23 cellular contexts compared by ENCODE assay signal in the genomic region with DNA sequence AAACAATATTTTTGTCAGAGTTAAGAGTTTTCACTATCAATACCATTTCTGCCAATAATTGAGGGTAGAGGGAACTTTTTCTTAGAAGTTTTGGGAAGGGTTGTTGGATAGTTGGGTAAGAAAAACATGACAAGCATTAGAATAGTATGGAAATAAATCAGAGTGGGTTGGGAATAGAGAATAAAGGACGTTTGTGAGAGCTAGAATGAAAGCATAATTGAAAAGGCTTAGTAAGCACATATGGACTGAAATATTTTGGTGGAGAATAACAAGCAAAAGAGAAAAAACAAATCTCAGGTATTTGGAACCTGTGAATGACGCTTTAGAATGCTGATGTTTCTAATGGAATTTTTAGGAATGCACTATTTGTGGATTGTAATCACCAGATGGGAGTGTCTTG.
A peak's percentile ranks its signal among the peaks of the same experiment; 100 is the strongest.
DNase-seq lines count a peak whose midpoint lies in the region; ATAC-seq, FAIRE-seq and TF ChIP-seq lines count a peak whose summit lies in the region.
"Had no signal": no experiment of that assay in that cellular context is flagged by ENCODE, and none has a peak within 500 bp of the region (broad histone marks: within the 10 kb centered on the region; RNA-seq: fewer than 3 reads in every experiment).

No MANE protein-coding gene starts in this region.

- no peak for DNase-seq in caudate nucleus (lab: John Stamatoyannopoulos, UW)
- no peak for DNase-seq in frontal cortex (ENCODE audit: low spot score in 2 of 2)
- peak; percentile 37 for DNase-seq in midbrain (lab: John Stamatoyannopoulos, UW)
- DNase-seq in superior temporal gyrus (ENCODE audit: extremely low spot score), result peak; percentile 68
- no peak for DNase-seq in heart right ventricle
- DNase-seq in NCI-H446 (lab: John Stamatoyannopoulos, UW), result no peak
- no peak for DNase-seq in NCI-H1048 (lab: John Stamatoyannopoulos, UW)
- DNase-seq: 8988T; ACHN; AML-193; BE2C; CD4-positive, alpha-beta T cell; CD8-positive, alpha-beta memory T cell; DMS53; DMS79 treated with DMSO at 0.1 percent for 48 hours; GF-D8; GOT3 had no signal

- no peaks in the 10 kb centered on the region for H3K36me3 ChIP-seq in heart right ventricle
- H3K36me3 ChIP-seq: BE2C; BLaER1 treated with 17β-estradiol and CSF1 and Interleukin-3, amounts not matched to agents 10 nM and 100 nM; HAP-1 had no signal

- no peak for TF ChIP-seq CTCF in heart right ventricle (IDR thresholded peaks at IDR 0.05)

- no peak overlapping the region for H3K4me3 ChIP-seq in heart right ventricle
- H3K4me3 ChIP-seq: A549; BLaER1 treated with 17β-estradiol and CSF1 and Interleukin-3, amounts not matched to agents 10 nM and 100 nM; HAP-1 had no signal

- H3K4me1 ChIP-seq in heart right ventricle, result no peaks in the 10 kb centered on the region
- H3K4me1 ChIP-seq: A549; BE2C; BLaER1 treated with 17β-estradiol and CSF1 and Interleukin-3, amounts not matched to agents 10 nM and 100 nM; HAP-1 had no signal

- peak; percentile 89 for FAIRE-seq in frontal cortex (lab: Jason Lieb, UNC)
- FAIRE-seq: A549, GM12891, GM18507, H54 had no signal

- H3K27me3 ChIP-seq in heart right ventricle, result no peaks in the 10 kb centered on the region
- H3K27me3 ChIP-seq: BE2C; BLaER1 treated with 17β-estradiol and CSF1 and Interleukin-3, amounts not matched to agents 10 nM and 100 nM had no signal

- peaks cover 0 to 7% (median 0%) of the 10 kb centered on the region in 11 donors for H3K9me3 ChIP-seq in heart right ventricle
- H3K9me3 ChIP-seq: A549; BE2C; BLaER1 treated with 17β-estradiol and CSF1 and Interleukin-3, amounts not matched to agents 10 nM and 100 nM; HAP-1 had no signal

- peak overlapping the region; percentile 69 for H3K27ac ChIP-seq in caudate nucleus (ENCODE audit: low read depth, low read length)
- no peak overlapping the region for H3K27ac ChIP-seq in heart right ventricle
- H3K27ac ChIP-seq: A549; BLaER1 treated with 17β-estradiol and CSF1 and Interleukin-3, amounts not matched to agents 10 nM and 100 nM had no signal

- no peak for ATAC-seq in heart right ventricle
- ATAC-seq: A549 had no signal

- WGBS in heart right ventricle, 2 donors, result 57 to 63% methylated on average over 2 of the region's 2 CpGs

- intact Hi-C loops in heart right ventricle (cut with DNase I), result no loop called here

Comparison
In these comparisons a context has a peak if more than half of its experiments do, and no peak if none do; other contexts are left out.
1. DNase-seq: peak in midbrain (single experiment) and superior temporal gyrus (single experiment); none in caudate nucleus (0 of 61), frontal cortex (0 of 2), heart right ventricle (0 of 2), NCI-H446 (0 of 2) and NCI-H1048 (single experiment).